7 cellular contexts compared by ENCODE assay signal in genomic region chr6:89952696-89953095, GRCh38. TPM values are rescaled to one million over a fixed set of nuclear protein-coding genes. Genes with fewer than 3 reads are reported as not detected.
DNase-seq lines count a peak whose midpoint lies in the region; ATAC-seq and TF ChIP-seq lines count a peak whose summit lies in the region.

No MANE protein-coding gene starts in this region.

- intact Hi-C loops in dorsolateral prefrontal cortex (cut with DNase I) (no loop called here), stomach (cut with DNase I; ENCODE audit: low total_unique reads) (loop anchor here (10.0 kb wide), 1 partner anchor 442 kb away; no protein-coding TSS in a partner anchor)

- peak; percentile 62 to 70 for ATAC-seq in stimulated activated naive B cell treated with anti-CD40 and anti-IgM and Interleukin-4, amounts not matched to agents 10 μg/mL and 1 μg/mL and 100 μg/mL, for 72 hours (replicated peaks)
- no peak for ATAC-seq in HG02870 (IDR thresholded peaks at IDR 0.05; ENCODE audit: unreplicated experiment)
- ATAC-seq in HG03045 (IDR thresholded peaks at IDR 0.05; ENCODE audit: unreplicated experiment), result no peak

- no peaks in the 10 kb centered on the region for H3K9me3 ChIP-seq in stomach

- DNase-seq in KBM-7, result peak; percentile 60
- DNase-seq in activated CD4-positive, alpha-beta T cell treated with anti-CD3 and anti-CD28 coated beads for 1 hour, result peak; percentile 41
- DNase-seq in dorsolateral prefrontal cortex, result no peak
- DNase-seq in stimulated activated naive B cell treated with anti-CD40 and anti-IgM and Interleukin-4, amounts not matched to agents 10 μg/mL and 1 μg/mL and 100 μg/mL, for 72 hours, result no peak
- DNase-seq in stomach, result no peak

- peak overlapping the region in 48 of 59 donors; percentile 32 to 89 (median 77) for H3K27ac ChIP-seq in dorsolateral prefrontal cortex
- H3K27ac ChIP-seq in stomach, result no peak overlapping the region

- peaks cover 0 to 7% (median 0%) of the 10 kb centered on the region in 4 donors for H3K4me1 ChIP-seq in stomach

- no peaks in the 10 kb centered on the region for H3K27me3 Mint-ChIP-seq in stimulated activated naive B cell treated with anti-CD40 and anti-IgM and Interleukin-4, amounts not matched to agents 10 μg/mL and 1 μg/mL and 100 μg/mL, for 72 hours

- no peaks in the 10 kb centered on the region for H3K27me3 ChIP-seq in dorsolateral prefrontal cortex
- no peaks in the 10 kb centered on the region for H3K27me3 ChIP-seq in stomach

- H3K4me3 ChIP-seq in dorsolateral prefrontal cortex, result no peak overlapping the region
- H3K4me3 ChIP-seq in stomach, result no peak overlapping the region

- TF ChIP-seq CTCF in dorsolateral prefrontal cortex (IDR thresholded peaks at IDR 0.05 in 54 of 56, conservative IDR thresholded peaks at IDR 0.05 in 2 of 56; ENCODE audit: low read depth in 1 of 56, partially characterized antibody in 56 of 56) (no peak), stomach (IDR thresholded peaks at IDR 0.05) (no peak)

- no peak overlapping the region for H3K4me3 Mint-ChIP-seq in stimulated activated naive B cell treated with anti-CD40 and anti-IgM and Interleukin-4, amounts not matched to agents 10 μg/mL and 1 μg/mL and 100 μg/mL, for 72 hours

- peaks cover 39 to 57% of the 10 kb centered on the region in 2 donors for H3K4me1 Mint-ChIP-seq in stimulated activated naive B cell treated with anti-CD40 and anti-IgM and Interleukin-4, amounts not matched to agents 10 μg/mL and 1 μg/mL and 100 μg/mL, for 72 hours

- peaks cover 49 to 63% of the 10 kb centered on the region in 2 donors for H3K36me3 Mint-ChIP-seq in stimulated activated naive B cell treated with anti-CD40 and anti-IgM and Interleukin-4, amounts not matched to agents 10 μg/mL and 1 μg/mL and 100 μg/mL, for 72 hours

- H3K9me3 Mint-ChIP-seq in stimulated activated naive B cell treated with anti-CD40 and anti-IgM and Interleukin-4, amounts not matched to agents 10 μg/mL and 1 μg/mL and 100 μg/mL, for 72 hours, result no peaks in the 10 kb centered on the region

- 62 to 77% (median 73%) methylated on average over 4 of the region's 4 CpGs for WGBS in stomach, 5 donors

- peak overlapping the region; percentile 56 for H3K27ac Mint-ChIP-seq in stimulated activated naive B cell treated with anti-CD40 and anti-IgM and Interleukin-4, amounts not matched to agents 10 μg/mL and 1 μg/mL and 100 μg/mL, for 72 hours

- no peak for TF ChIP-seq POLR2A in stomach (IDR thresholded peaks at IDR 0.05)

- in situ Hi-C loops in KBM-7 (cut with MboI; ENCODE audit: low pct_unique_long_range_greater_than_20kb, low sequenced_read_pairs), result no loop called here

- no peak for TF ChIP-seq EP300 in stomach (IDR thresholded peaks at IDR 0.05)

- H3K36me3 ChIP-seq in stomach, result peaks cover 0 to 14% (median 6%) of the 10 kb centered on the region in 4 donors

RNA-seq across cellular contexts. Expression of gene GJA10, which starts 58.4 kb away (rescaled TPM):
- total RNA-seq in dorsolateral prefrontal cortex (not detected), stomach (not detected)
- not detected for polyA plus RNA-seq in stomach

Comparison
In these comparisons a context has a peak if more than half of its experiments do, and no peak if none do; other contexts are left out.
1. DNase-seq: peak in KBM-7 (single experiment) and activated CD4-positive, alpha-beta T cell treated with anti-CD3 and anti-CD28 coated beads for 1 hour (single experiment); none in dorsolateral prefrontal cortex (0 of 10), stimulated activated naive B cell treated with anti-CD40 and anti-IgM and Interleukin-4, amounts not matched to agents 10 μg/mL and 1 μg/mL and 100 μg/mL, for 72 hours (single experiment) and stomach (single experiment).
2. H3K27ac ChIP-seq: peak in dorsolateral prefrontal cortex (48 of 59); none in stomach (0 of 5).
3. ATAC-seq: peak in stimulated activated naive B cell treated with anti-CD40 and anti-IgM and Interleukin-4, amounts not matched to agents 10 μg/mL and 1 μg/mL and 100 μg/mL, for 72 hours (2 of 2); none in HG02870 (single experiment) and HG03045 (single experiment).